ENCODE assay signal across 12 cellular contexts in genomic region chr10:12699258-12699700, GRCh38.
DNase-seq lines count a peak whose midpoint lies in the region; ATAC-seq, FAIRE-seq and TF ChIP-seq lines count a peak whose summit lies in the region.
"Had no signal": no experiment of that assay in that cellular context is flagged by ENCODE, and none has a peak within 500 bp of the region (broad histone marks: within the 10 kb centered on the region; RNA-seq: fewer than 3 reads in every experiment).

No MANE protein-coding gene starts in this region.

- no TSS peak for BruUV-seq in endothelial cell of umbilical vein (replicated peaks; lab: Mats Ljungman, UMichigan)
- BruUV-seq in HepG2 (replicated peaks; lab: Mats Ljungman, UMichigan), result no TSS peak

- H3K4me3 ChIP-seq in endothelial cell of umbilical vein (replicated peaks in 1 of 3; ENCODE audit: insufficient read depth in 1 of 3, low read depth in 1 of 3, low read length in 3 of 3) (no peak overlapping the region), HepG2 (replicated peaks in 1 of 3; ENCODE audit: insufficient read depth in 1 of 3, low read depth in 2 of 3, low read length in 3 of 3) (no peak overlapping the region), subcutaneous abdominal adipose tissue (ENCODE audit: low read depth in 1 of 5, low read length in 5 of 5) (no peak overlapping the region)

- TF ChIP-seq CTCF in endothelial cell of umbilical vein (IDR thresholded peaks at IDR 0.05; ENCODE audit: extremely low read depth in 1 of 2, insufficient read depth in 1 of 2, low read depth in 1 of 2, low read length in 2 of 2) (no peak), HepG2 (CRISPR knock-in tag; IDR thresholded peaks at IDR 0.05) (no peak)

- TF ChIP-seq EP300 in HepG2 (IDR thresholded peaks at IDR 0.05; ENCODE audit: low read depth in 2 of 2, low read length in 2 of 2) (no peak), HepG2 (CRISPR knock-in tag; IDR thresholded peaks at IDR 0.05; ENCODE audit: borderline replicate concordance) (no peak)

- dilution Hi-C loops in endothelial cell of umbilical vein (cut with MboI; ENCODE audit: extremely low pct_ligation_motif_present, low sequenced_read_pairs), result no loop called here

- no peak overlapping the region for H3K9ac ChIP-seq in endothelial cell of umbilical vein (replicated peaks; ENCODE audit: extremely low read depth, insufficient read depth, low read length)
- no peak overlapping the region for H3K9ac ChIP-seq in HepG2 (ENCODE audit: insufficient read depth, low read depth, low read length)
- H3K9ac ChIP-seq in subcutaneous abdominal adipose tissue (ENCODE audit: low read length in 5 of 5), result peak overlapping the region in 2 of 5 donors; percentile 47 to 62

- ATAC-seq in activated CD4-positive, CD25-positive, alpha-beta regulatory T cell treated with anti-CD3 and anti-CD28 coated beads, Interleukin-2, amount 50 U/mL, for 24 hours, result peak; percentile 69 to 74
- peak; percentile 57 for ATAC-seq in HepG2

- H3K9me3 ChIP-seq in endothelial cell of umbilical vein (replicated peaks; ENCODE audit: control insufficient read depth, insufficient read depth, low read length) (no peaks in the 10 kb centered on the region), HepG2 (ENCODE audit: low read length) (no peaks in the 10 kb centered on the region), subcutaneous abdominal adipose tissue (ENCODE audit: control insufficient read depth in 5 of 5, low read length in 5 of 5) (no peaks in the 10 kb centered on the region)

- H3K4me2 ChIP-seq in endothelial cell of umbilical vein (ENCODE audit: insufficient read depth, low read length) (no peak overlapping the region), HepG2 (ENCODE audit: low read depth, low read length) (peak overlapping the region; percentile 19)

- in situ Hi-C loops in HepG2 (cut with HindIII; ENCODE audit: extremely low pct_ligation_motif_present, low pct_unique_long_range_greater_than_20kb), result no loop called here

- H3K36me3 ChIP-seq in endothelial cell of umbilical vein (ENCODE audit: control insufficient read depth in 2 of 2, extremely low read depth in 1 of 2, insufficient read depth in 2 of 2, low read length in 2 of 2) (no peaks in the 10 kb centered on the region), HepG2 (replicated peaks in 1 of 2; ENCODE audit: control insufficient read depth in 1 of 2, insufficient read depth in 2 of 2, low read length in 2 of 2) (no peaks in the 10 kb centered on the region), subcutaneous abdominal adipose tissue (ENCODE audit: control insufficient read depth in 5 of 5, insufficient read depth in 5 of 5, low read length in 5 of 5) (no peaks in the 10 kb centered on the region)

- intact Hi-C loops in endothelial cell of umbilical vein (cut with micrococcal nuclease) (no loop called here), HepG2 (cut with micrococcal nuclease; ENCODE audit: unreplicated experiment) (no loop called here)

- CTCF ChIA-PET in endothelial cell of umbilical vein (lab: Charles Lee), result interaction anchor here (1.0 to 2.3 kb wide), 3 partner anchors 43 to 435 kb away, joined by 3 to 6 read pairs (median 4); no protein-coding TSS in a partner anchor
- CTCF ChIA-PET in HepG2 (lab: Yijun Ruan, JAX; ENCODE audit: low intra/inter-chr PET ratio, low total read pairs), result no interaction called here

- H3K4me1 ChIP-seq in endothelial cell of umbilical vein (ENCODE audit: control insufficient read depth, extremely low read depth, insufficient read depth, low read length) (peaks cover 19% of the 10 kb centered on the region), HepG2 (ENCODE audit: insufficient read depth, low read length) (peaks cover 23% of the 10 kb centered on the region), subcutaneous abdominal adipose tissue (ENCODE audit: control insufficient read depth in 5 of 5, insufficient read depth in 5 of 5, low read length in 5 of 5) (peaks cover 8 to 46% (median 29%) of the 10 kb centered on the region in 5 donors)

- DNase-seq in activated CD4-positive, CD25-positive, alpha-beta regulatory T cell (lab: John Stamatoyannopoulos, UW), result no peak
- DNase-seq in endothelial cell of umbilical vein (ENCODE audit: low read depth, low spot score) (peak; percentile 81), HepG2 (ENCODE audit: low spot score) (peak; percentile 20), NCI-H1694 (lab: John Stamatoyannopoulos, UW) (no peak), hippocampal formation (lab: John Stamatoyannopoulos, UW) (no peak), activated gamma-delta T cell treated with Interleukin-2 at 50 U/mL for 16 hours (no peak)
- DNase-seq: natural killer cell, NCI-H2081 had no signal

- POLR2A ChIA-PET in endothelial cell of umbilical vein (lab: Charles Lee), result interaction anchor here (0.7 kb wide), 1 partner anchor 221 kb away, joined by 3 read pairs; no protein-coding TSS in a partner anchor
- POLR2A ChIA-PET in HepG2 (lab: Yijun Ruan, JAX), result no interaction called here

- H3K27ac ChIP-seq in endothelial cell of umbilical vein (ENCODE audit: insufficient read depth, low read depth, low read length), result peak overlapping the region; percentile 24
- H3K27ac ChIP-seq in HepG2 (ENCODE audit: extremely low read length, insufficient read depth, low read length), result no peak overlapping the region
- peak overlapping the region; percentile 89 for H3K27ac ChIP-seq in subcutaneous abdominal adipose tissue (ENCODE audit: low read depth, low read length)
- H3K27ac ChIP-seq: 22Rv1, VCaP had no signal

- H3K27me3 ChIP-seq in endothelial cell of umbilical vein (ENCODE audit: control insufficient read depth in 2 of 2, insufficient read depth in 2 of 2, low read length in 2 of 2) (no peaks in the 10 kb centered on the region), HepG2 (ENCODE audit: control insufficient read depth in 1 of 2, insufficient read depth in 2 of 2, low read length in 2 of 2) (peaks cover 0 to 3% of the 10 kb centered on the region in 2 experiments; a peak in 4 of 5 replicates), subcutaneous abdominal adipose tissue (ENCODE audit: control insufficient read depth in 5 of 5, insufficient read depth in 4 of 5, low read length in 5 of 5) (no peaks in the 10 kb centered on the region)

- H3K9me1 ChIP-seq in endothelial cell of umbilical vein (replicated peaks; ENCODE audit: control insufficient read depth, extremely low read depth, insufficient read depth, low read length), result no peaks in the 10 kb centered on the region

- TF ChIP-seq POLR2A in endothelial cell of umbilical vein (IDR thresholded peaks at IDR 0.05; ENCODE audit: low read depth, low read length), result no peak
- no peak for TF ChIP-seq POLR2A in HepG2 (IDR thresholded peaks at IDR 0.05; ENCODE audit: insufficient read depth in 1 of 2, low read depth in 2 of 2, low read length in 2 of 2)

- H4K20me1 ChIP-seq in endothelial cell of umbilical vein (replicated peaks; ENCODE audit: control insufficient read depth, extremely low read depth, insufficient read depth, low read length) (no peaks in the 10 kb centered on the region), HepG2 (ENCODE audit: insufficient read depth, low read length) (no peaks in the 10 kb centered on the region)

- H2AFZ ChIP-seq in endothelial cell of umbilical vein (ENCODE audit: low read depth, low read length), result peak overlapping the region; percentile 71
- H2AFZ ChIP-seq in HepG2 (ENCODE audit: low read length), result no peak overlapping the region

- 24% methylated on average over 7 of the region's 7 CpGs for WGBS in HepG2 (ENCODE audit: low lambda C conversion rate)

- H3K79me2 ChIP-seq in endothelial cell of umbilical vein (ENCODE audit: control insufficient read depth, insufficient read depth, low read length) (no peaks in the 10 kb centered on the region), HepG2 (ENCODE audit: insufficient read depth, low read length) (no peaks in the 10 kb centered on the region)

- peak; percentile 73 for FAIRE-seq in endothelial cell of umbilical vein (lab: Jason Lieb, UNC)
- peak; percentile 50 for FAIRE-seq in HepG2 (lab: Jason Lieb, UNC)

- TF ChIP-seq RAD21 in HepG2 (CRISPR knock-in tag; IDR thresholded peaks at IDR 0.05), result no peak

TF ChIP-seq in endothelial cell of umbilical vein, 7 proteins besides CTCF, POLR2A, EP300 and RAD21:
- TF ChIP-seq FOS (IDR thresholded peaks at IDR 0.05; ENCODE audit: borderline replicate concordance, insufficient read depth, low read length) (no peak), MYC (IDR thresholded peaks at IDR 0.05; ENCODE audit: low read depth, low read length) (no peak)

TF ChIP-seq in HepG2, 621 proteins besides CTCF, POLR2A, EP300 and RAD21 (continues in another document):
- TF ChIP-seq ZNF362 (CRISPR knock-in tag; IDR thresholded peaks at IDR 0.05; ENCODE audit: borderline replicate concordance) (peak; percentile 77; the same call in 1 of the 2 replicates), CHD4 (IDR thresholded peaks at IDR 0.05; ENCODE audit: borderline replicate concordance, low read length) (no peak), SMAD9 (CRISPR knock-in tag; IDR thresholded peaks at IDR 0.05) (no peak), NRL (CRISPR knock-in tag; IDR thresholded peaks at IDR 0.05; ENCODE audit: borderline replicate concordance) (no peak), ZNF800 (CRISPR knock-in tag; IDR thresholded peaks at IDR 0.05) (no peak), AGO2 (optimal IDR thresholded peaks at IDR 0.05; ENCODE audit: low read depth, low read length) (no peak), ZSCAN21 (CRISPR knock-in tag; IDR thresholded peaks at IDR 0.05; ENCODE audit: borderline replicate concordance) (no peak), MBNL3 (CRISPR knock-in tag; conservative IDR thresholded peaks at IDR 0.05) (no peak)

Comparison
In these comparisons a context has a peak if more than half of its experiments do, and no peak if none do; other contexts are left out.
1. DNase-seq: peak in endothelial cell of umbilical vein (single experiment) and HepG2 (single experiment); none in activated CD4-positive, CD25-positive, alpha-beta regulatory T cell (0 of 4), NCI-H1694 (single experiment), hippocampal formation (0 of 2) and activated gamma-delta T cell treated with Interleukin-2 at 50 U/mL for 16 hours (single experiment).